ENCODE assay signal across 1 cellular context in the genomic region with DNA sequence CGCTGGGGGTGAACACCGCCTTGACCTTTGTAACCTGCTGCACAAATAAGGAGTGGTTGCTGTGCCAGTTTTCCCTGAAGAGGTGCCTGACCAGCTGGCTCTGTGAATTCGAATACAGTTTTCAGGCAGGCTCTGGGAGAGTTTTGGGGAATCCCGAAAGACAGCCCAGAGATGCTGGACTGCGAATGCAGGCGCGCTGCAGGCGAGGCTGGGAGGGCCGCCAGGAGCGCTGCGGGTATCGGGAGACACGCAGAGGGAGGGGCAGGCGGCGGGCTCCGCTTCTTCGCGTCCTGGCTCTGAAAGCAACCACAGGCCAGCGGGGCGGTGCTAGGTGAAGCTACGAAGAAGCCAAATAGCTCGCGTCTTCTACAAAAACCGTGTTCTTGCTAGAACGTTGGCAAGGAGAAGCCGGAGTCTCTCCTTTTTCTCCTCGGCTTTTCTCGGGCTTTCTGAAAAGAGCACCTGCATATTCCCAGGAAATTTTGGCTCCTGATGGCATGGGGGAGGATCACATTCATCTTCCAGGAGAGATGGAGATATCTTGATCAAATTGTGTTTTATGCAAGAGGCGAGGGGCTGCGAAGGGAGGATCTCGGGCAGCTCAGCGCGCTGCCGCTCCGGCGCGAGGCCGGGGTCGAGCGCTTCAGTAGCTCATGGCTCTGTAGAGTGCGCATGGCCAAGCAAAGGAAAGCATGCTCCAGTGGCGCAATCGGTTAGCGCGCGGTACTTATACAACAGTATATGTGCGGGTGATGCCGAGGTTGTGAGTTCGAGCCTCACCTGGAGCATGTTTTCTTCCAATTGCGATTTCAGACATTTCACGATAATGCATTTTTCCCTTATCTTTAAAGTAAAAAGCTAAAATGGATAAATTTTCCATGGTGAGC.
TF ChIP-seq lines count a peak whose summit lies in the region.

No MANE protein-coding gene starts in this region.

TF ChIP-seq in GM12878, 131 proteins besides CTCF, POLR2A, EP300 and RAD21 (continued from another document):
- TF ChIP-seq KAT2A (conservative IDR thresholded peaks at IDR 0.05; ENCODE audit: control insufficient read depth, low read depth, low read length) (no peak), BHLHE40 (IDR thresholded peaks at IDR 0.05; ENCODE audit: borderline replicate concordance in 1 of 2, low read depth in 2 of 2, low read length in 1 of 2) (no peak), CHD4 (IDR thresholded peaks at IDR 0.05) (no peak), TARDBP (IDR thresholded peaks at IDR 0.05; ENCODE audit: borderline replicate concordance) (peak; percentile 82; the same call in 1 of the 2 replicates), SIX5 (IDR thresholded peaks at IDR 0.05; ENCODE audit: low read depth, low read length, severe bottlenecking) (no peak), JUNB (IDR thresholded peaks at IDR 0.05) (no peak), POU2F2 (IDR thresholded peaks at IDR 0.05; ENCODE audit: borderline replicate concordance, low read depth, low read length) (0 out of 3 replicates have a peak, but pooled peaks have one; percentile 16), CREB1 (IDR thresholded peaks at IDR 0.05; ENCODE audit: low read depth) (0 out of 2 replicates have a peak, but pooled peaks have one; percentile 26), FOXM1 (IDR thresholded peaks at IDR 0.05; ENCODE audit: low read depth, low read length) (no peak), HDAC2 (IDR thresholded peaks at IDR 0.05) (no peak), MEF2B (IDR thresholded peaks at IDR 0.05; ENCODE audit: partially characterized antibody, poor library complexity, severe bottlenecking) (no peak), JUND (IDR thresholded peaks at IDR 0.05; ENCODE audit: low read depth, low read length) (no peak), STAT1 (conservative IDR thresholded peaks at IDR 0.05) (no peak), CBX5 (IDR thresholded peaks at IDR 0.05; ENCODE audit: low read depth) (no peak; the same call in 1 of the 2 replicates), SMAD5 (IDR thresholded peaks at IDR 0.05; ENCODE audit: low read depth) (no peak), SREBF2 (IDR thresholded peaks at IDR 0.05; ENCODE audit: low read length) (peak; percentile 82)
- TF ChIP-seq, protein P1, sequence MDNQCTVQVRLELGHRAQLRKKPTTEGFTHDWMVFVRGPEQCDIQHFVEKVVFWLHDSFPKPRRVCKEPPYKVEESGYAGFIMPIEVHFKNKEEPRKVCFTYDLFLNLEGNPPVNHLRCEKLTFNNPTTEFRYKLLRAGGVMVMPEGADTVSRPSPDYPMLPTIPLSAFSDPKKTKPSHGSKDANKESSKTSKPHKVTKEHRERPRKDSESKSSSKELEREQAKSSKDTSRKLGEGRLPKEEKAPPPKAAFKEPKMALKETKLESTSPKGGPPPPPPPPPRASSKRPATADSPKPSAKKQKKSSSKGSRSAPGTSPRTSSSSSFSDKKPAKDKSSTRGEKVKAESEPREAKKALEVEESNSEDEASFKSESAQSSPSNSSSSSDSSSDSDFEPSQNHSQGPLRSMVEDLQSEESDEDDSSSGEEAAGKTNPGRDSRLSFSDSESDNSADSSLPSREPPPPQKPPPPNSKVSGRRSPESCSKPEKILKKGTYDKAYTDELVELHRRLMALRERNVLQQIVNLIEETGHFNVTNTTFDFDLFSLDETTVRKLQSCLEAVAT (IDR thresholded peaks at IDR 0.05): no peak
- TF ChIP-seq, protein P2, sequence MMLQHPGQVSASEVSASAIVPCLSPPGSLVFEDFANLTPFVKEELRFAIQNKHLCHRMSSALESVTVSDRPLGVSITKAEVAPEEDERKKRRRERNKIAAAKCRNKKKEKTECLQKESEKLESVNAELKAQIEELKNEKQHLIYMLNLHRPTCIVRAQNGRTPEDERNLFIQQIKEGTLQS (IDR thresholded peaks at IDR 0.05; ENCODE audit: borderline replicate concordance, extremely low read depth, low read depth, low read length): no peak
